In the genomic region with DNA sequence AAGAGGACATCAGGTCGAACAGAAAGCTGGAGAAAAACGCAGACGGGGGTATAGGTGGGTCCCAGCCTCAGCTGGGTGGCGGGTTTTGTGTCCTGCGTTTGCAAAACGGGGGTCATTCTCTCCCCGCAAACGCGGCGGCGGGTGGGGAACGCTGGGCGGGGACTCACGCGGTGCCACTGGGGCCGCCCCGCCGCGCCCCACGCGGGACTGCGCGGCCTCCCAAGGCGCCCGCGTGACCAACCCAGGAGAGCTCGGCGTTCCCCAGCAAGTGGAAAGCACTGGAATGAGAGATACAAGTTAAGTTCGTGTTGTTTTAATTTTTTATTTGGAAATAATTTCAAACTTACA, we compare ENCODE assay signal across 11 cellular contexts. TPM values are rescaled to one million over a fixed set of nuclear protein-coding genes. Genes with fewer than 3 reads are reported as not detected.
DNase-seq lines count a peak whose midpoint lies in the region; ATAC-seq and TF ChIP-seq lines count a peak whose summit lies in the region.
"Had no signal": no experiment of that assay in that cellular context is flagged by ENCODE, and none has a peak within 500 bp of the region (broad histone marks: within the 10 kb centered on the region; RNA-seq: fewer than 3 reads in every experiment).

No MANE protein-coding gene starts in this region.

- no peaks in the 10 kb centered on the region for H3K9me3 ChIP-seq in CD8-positive, alpha-beta memory T cell (ENCODE audit: low read length)
- H3K9me3 ChIP-seq in WERI-Rb-1 (ENCODE audit: severe bottlenecking) (no peaks in the 10 kb centered on the region), iPS-18c (ENCODE audit: control insufficient read depth, insufficient read depth, low read length) (no peaks in the 10 kb centered on the region), sigmoid colon (no peaks in the 10 kb centered on the region)

- H3K4me1 ChIP-seq in CD8-positive, alpha-beta memory T cell (ENCODE audit: insufficient read depth, low read length), result peaks cover 12% of the 10 kb centered on the region
- H3K4me1 ChIP-seq in sigmoid colon, result peaks cover 0 to 44% (median 22%) of the 10 kb centered on the region in 4 donors

- H3K36me3 ChIP-seq in CD8-positive, alpha-beta memory T cell (ENCODE audit: insufficient read depth, low read length), result no peaks in the 10 kb centered on the region
- H3K36me3 ChIP-seq in WERI-Rb-1 (no peaks in the 10 kb centered on the region), sigmoid colon (peaks cover 0 to 3% (median 0%) of the 10 kb centered on the region in 4 donors)

- H3K27me3 Mint-ChIP-seq in CD8-positive, alpha-beta memory T cell, result peaks cover 18 to 30% of the 10 kb centered on the region in 2 donors

- no peak for ATAC-seq in GM18873 (IDR thresholded peaks at IDR 0.05; ENCODE audit: low FRiP score, unreplicated experiment)

- intact Hi-C loops in sigmoid colon (cut with DNase I), result no loop called here

- peaks cover 0 to 9% (median 8%) of the 10 kb centered on the region in 3 donors for H3K4me1 Mint-ChIP-seq in CD8-positive, alpha-beta memory T cell

- CTCF ChIA-PET in CD8-positive, alpha-beta memory T cell (lab: Charles Lee), result no interaction called here

- no peaks in the 10 kb centered on the region for H3K9me3 Mint-ChIP-seq in CD8-positive, alpha-beta memory T cell

- H3K4me3 ChIP-seq in CD8-positive, alpha-beta memory T cell (ENCODE audit: low read length), result no peak overlapping the region
- H3K4me3 ChIP-seq in WERI-Rb-1 (ENCODE audit: low read depth, low read length) (peak overlapping the region; percentile 47; the same call in 1 of the 2 replicates), iPS-18c (ENCODE audit: insufficient read depth, low read depth, low read length) (peak overlapping the region; percentile 49), sigmoid colon (peak overlapping the region; percentile 59 to 82 (median 64))

- no peaks in the 10 kb centered on the region for H3K36me3 Mint-ChIP-seq in CD8-positive, alpha-beta memory T cell

- peak overlapping the region in 1 of 8 donors; percentile 54 for H3K27ac Mint-ChIP-seq in CD8-positive, alpha-beta memory T cell

- WGBS in sigmoid colon, 2 donors, result 12 to 37% methylated on average over 29 of the region's 29 CpGs

- no peak for TF ChIP-seq POLR2A in sigmoid colon (IDR thresholded peaks at IDR 0.05)

- peak overlapping the region; percentile 53 to 92 (median 79) for H3K4me3 Mint-ChIP-seq in CD8-positive, alpha-beta memory T cell

- no peak for TF ChIP-seq EP300 in sigmoid colon (IDR thresholded peaks at IDR 0.05)

- peaks cover 22% of the 10 kb centered on the region for H3K27me3 ChIP-seq in CD8-positive, alpha-beta memory T cell (ENCODE audit: insufficient read depth, low read length, poor library complexity, severe bottlenecking)
- H3K27me3 ChIP-seq in WERI-Rb-1 (ENCODE audit: insufficient read depth, low read depth, severe bottlenecking), result peaks cover 27% of the 10 kb centered on the region
- peaks cover 6 to 29% (median 21%) of the 10 kb centered on the region in 3 donors for H3K27me3 ChIP-seq in sigmoid colon

- no peak for DNase-seq in CD8-positive, alpha-beta memory T cell
- DNase-seq in WERI-Rb-1, result no peak
- no peak for DNase-seq in sigmoid colon
- DNase-seq in NCI-H524 treated with DMSO at 0.1 percent for 48 hours (lab: John Stamatoyannopoulos, UW), result no peak
- DNase-seq in NCI-H2107 treated with DMSO at 0.1 percent for 48 hours (lab: John Stamatoyannopoulos, UW; ENCODE audit: unreplicated experiment), result no peak
- no peak for DNase-seq in AG08396 (ENCODE audit: low spot score)
- DNase-seq: NCI-H82 had no signal

- POLR2A ChIA-PET in CD8-positive, alpha-beta memory T cell (lab: Charles Lee), result no interaction called here

- TF ChIP-seq CTCF in WERI-Rb-1 (IDR thresholded peaks at IDR 0.05; ENCODE audit: low read depth, low read length) (no peak), sigmoid colon (IDR thresholded peaks at IDR 0.05) (no peak)

- no peak overlapping the region for H3K27ac ChIP-seq in CD8-positive, alpha-beta memory T cell (ENCODE audit: low read depth, low read length)
- no peak overlapping the region for H3K27ac ChIP-seq in WERI-Rb-1
- H3K27ac ChIP-seq in sigmoid colon, result peak overlapping the region; percentile 69 to 87 (median 76)

RNA-seq across cellular contexts. Expression of a gene that starts 0.9 kb away (rescaled TPM):
- under 1 TPM; 0.15 to 0.31 TPM for total RNA-seq in CD8-positive, alpha-beta memory T cell
- polyA plus RNA-seq in CD8-positive, alpha-beta memory T cell, result 0.61 TPM
- 10 to 100 TPM; 11.7 to 21.4 (median 15.7) TPM for total RNA-seq in sigmoid colon
- polyA plus RNA-seq in sigmoid colon, result 1 to 10 TPM in 2 of 3 donors, under 1 TPM in 1; 0.23 to 3.0 (median 2.4) TPM
- total RNA-seq: M059J, pulmonary artery endothelial cell had no signal

Comparison
In these comparisons a context has a peak if more than half of its experiments do, and no peak if none do; other contexts are left out.
1. H3K27ac ChIP-seq: peak in sigmoid colon (4 of 4); none in CD8-positive, alpha-beta memory T cell (single experiment) and WERI-Rb-1 (single experiment).
2. RNA of a gene that starts 0.9 kb away (total RNA-seq): 11.7 to 21.4 TPM in sigmoid colon; 0.15 to 0.31 TPM in CD8-positive, alpha-beta memory T cell; every median in the first group is over 4 times any median in the second.